8 cellular contexts compared by ENCODE assay signal in genomic region chr7:30026229-30027064, GRCh38. TPM values are rescaled to one million over a fixed set of nuclear protein-coding genes. Genes with fewer than 3 reads are reported as not detected.
DNase-seq lines count a peak whose midpoint lies in the region; ATAC-seq and TF ChIP-seq lines count a peak whose summit lies in the region.

A gene with protein sequence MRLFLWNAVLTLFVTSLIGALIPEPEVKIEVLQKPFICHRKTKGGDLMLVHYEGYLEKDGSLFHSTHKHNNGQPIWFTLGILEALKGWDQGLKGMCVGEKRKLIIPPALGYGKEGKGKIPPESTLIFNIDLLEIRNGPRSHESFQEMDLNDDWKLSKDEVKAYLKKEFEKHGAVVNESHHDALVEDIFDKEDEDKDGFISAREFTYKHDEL (minus strand): TSS chr7:30026702. CDS start chr7:30026508, 194 bp downstream.

- peak; percentile 77 for ATAC-seq in HG03175 (IDR thresholded peaks at IDR 0.05; ENCODE audit: unreplicated experiment)

- in situ Hi-C loops in GM18951 (cut with MboI; ENCODE audit: low sequenced_read_pairs, unreplicated experiment) = no loop called here

- TF ChIP-seq CTCF in AG09309 (IDR thresholded peaks at IDR 0.05; ENCODE audit: control insufficient read depth, insufficient read depth, low read depth, low read length, missing control alignments) (no peak), spleen (IDR thresholded peaks at IDR 0.05 in 8 of 11, conservative IDR thresholded peaks at IDR 0.05 in 3 of 11) (peak in 2 of 11 experiments; percentile 18 to 34)

- peak within 1 kb of the TSS; percentile 58 to 91 (median 84) for H3K27ac ChIP-seq in spleen

- H3K4me1 ChIP-seq in spleen = peaks cover 27 to 63% (median 37%) of the 10 kb centered on the region in 6 donors

- peak; percentile 99 for DNase-seq in AG09309 (ENCODE audit: low read depth)
- DNase-seq in NCI-H2227 treated with DMSO at 0.1 percent for 48 hours (lab: John Stamatoyannopoulos, UW) = peak; percentile 92
- peak; percentile 78 for DNase-seq in activated CD4-positive, CD25-positive, alpha-beta regulatory T cell treated with anti-CD3 and anti-CD28 coated beads, Interleukin-2, amount 50 U/mL, for 16 hours (ENCODE audit: low read depth, low spot score)
- DNase-seq in cerebellar cortex (ENCODE audit: low spot score) = peak; percentile 100
- DNase-seq in iris pigment epithelial cell (ENCODE audit: low read depth) = peak; percentile 100
- peak; percentile 95 for DNase-seq in spleen

- H3K27me3 ChIP-seq in spleen (replicated peaks in 1 of 7) = no peaks in the 10 kb centered on the region

- 0 to 1% (median 1%) methylated on average over 27 to 35 of the region's 35 CpGs for WGBS in spleen, 5 donors

- peak; percentile 72 for TF ChIP-seq POLR2A in GM18951 (IDR thresholded peaks at IDR 0.05; ENCODE audit: extremely low read depth, insufficient read depth, insufficient read length)
- TF ChIP-seq POLR2A in spleen (IDR thresholded peaks at IDR 0.05) = no peak

- H3K4me3 ChIP-seq in AG09309 (ENCODE audit: control insufficient read depth, low read depth, low read length) (peak within 1 kb of the TSS; percentile 51), spleen (peak within 1 kb of the TSS; percentile 86 to 99 (median 94))

- intact Hi-C loops in spleen (cut with DNase I; ENCODE audit: low total_unique reads) = no loop called here

- H3K36me3 ChIP-seq in spleen = no peaks in the 10 kb centered on the region

- no peaks in the 10 kb centered on the region for H3K9me3 ChIP-seq in spleen

RNA-seq across cellular contexts. Expression of the gene that starts here (rescaled TPM):
- total RNA-seq in spleen = 10 to 100 TPM in 4 of 7 donors, 1 to 10 TPM in 3; 5.5 to 14.7 (median 10.7) TPM
- polyA plus RNA-seq in spleen = 1 to 10 TPM; 1.2 to 1.3 (median 1.3) TPM

Comparison
In these comparisons a context has a peak if more than half of its experiments do, and no peak if none do; other contexts are left out.
1. Peak in every context shown above with its lines: DNase-seq, ATAC-seq, H3K4me3 ChIP-seq and H3K27ac ChIP-seq.